In genomic region chr7:92695308-92696261, GRCh38 we compare ENCODE assay signal across 8 cellular contexts.
DNase-seq lines count a peak whose midpoint lies in the region; ATAC-seq, FAIRE-seq and TF ChIP-seq lines count a peak whose summit lies in the region.

No MANE protein-coding gene starts in this region.

- no peak for TF ChIP-seq POLR2A in H1 (IDR thresholded peaks at IDR 0.05; ENCODE audit: control extremely low read depth in 1 of 2, low read depth in 2 of 2, low read length in 2 of 2)

- H3K4ac ChIP-seq in H1 (replicated peaks; ENCODE audit: insufficient read length, low read depth, low read length), result no peak overlapping the region

- H3K14ac ChIP-seq in H1 (ENCODE audit: insufficient read length), result no peak overlapping the region

- TF ChIP-seq RAD21 in H1 (IDR thresholded peaks at IDR 0.05 in 1 of 2, conservative IDR thresholded peaks at IDR 0.05 in 1 of 2; ENCODE audit: low read depth in 2 of 2, low read length in 2 of 2), result no peak

- H3K4me3 ChIP-seq in H1 (ENCODE audit: extremely low read depth in 1 of 4, insufficient read depth in 2 of 4, low read depth in 3 of 4, low read length in 4 of 4) (peak overlapping the region; percentile 21 to 57 (median 38); a peak in 7 of 8 replicates), thoracic aorta (peak overlapping the region; percentile 74)

- H3K18ac ChIP-seq in H1 (ENCODE audit: extremely low read depth, low read length), result no peak overlapping the region

- H3K56ac ChIP-seq in H1 (replicated peaks; ENCODE audit: insufficient read length, low read depth, low read length), result no peak overlapping the region

- no peak for TF ChIP-seq CTCF in RWPE1 (conservative IDR thresholded peaks at IDR 0.05; ENCODE audit: low read depth)
- TF ChIP-seq CTCF in H1 (IDR thresholded peaks at IDR 0.05; ENCODE audit: control extremely low read depth in 1 of 3, insufficient read depth in 1 of 3, low read depth in 1 of 3, low read length in 3 of 3), result no peak
- no peak for TF ChIP-seq CTCF in thoracic aorta (IDR thresholded peaks at IDR 0.05)

- H3K79me1 ChIP-seq in H1 (ENCODE audit: low read depth, low read length), result no peaks in the 10 kb centered on the region

- POLR2A ChIA-PET in RWPE1 (lab: Yijun Ruan, JAX; ENCODE audit: low non-redundant PET), result interaction anchor here (0.6 kb wide), 1 partner anchor 348 kb away, joined by 7 read pairs; no protein-coding TSS in a partner anchor
- POLR2A ChIA-PET in H1 (lab: Charles Lee; ENCODE audit: partially characterized antibody), result interaction anchor here (1.7 to 1.8 kb wide), 2 partner anchors 14 to 137 kb away, joined by 4 to 8 read pairs; no protein-coding TSS in a partner anchor

- H4K5ac ChIP-seq in H1 (ENCODE audit: insufficient read length, low read depth, low read length), result no peak overlapping the region

- H4K20me1 ChIP-seq in H1 (replicated peaks in 1 of 2; ENCODE audit: control insufficient read depth in 1 of 2, insufficient read depth in 2 of 2, low read length in 2 of 2), result no peaks in the 10 kb centered on the region

- H3K4me1 ChIP-seq in H1 (replicated peaks in 1 of 4; ENCODE audit: control insufficient read depth in 3 of 4, insufficient read depth in 4 of 4, low read length in 3 of 4), result peaks cover 0 to 6% (median 2%) of the 10 kb centered on the region in 4 experiments; a peak in 3 of 7 replicates
- H3K4me1 ChIP-seq in thoracic aorta (ENCODE audit: control insufficient read depth in 1 of 2, low read depth in 2 of 2), result peaks cover 17 to 37% of the 10 kb centered on the region in 2 donors

- peaks cover 9% of the 10 kb centered on the region for H3K23me2 ChIP-seq in H1 (ENCODE audit: low read depth, low read length)

- no peak for TF ChIP-seq EP300 in H1 (IDR thresholded peaks at IDR 0.05; ENCODE audit: borderline replicate concordance in 1 of 2, low read depth in 2 of 2, low read length in 2 of 2)

- no peak overlapping the region; the same call in 1 of the 2 replicates for H2BK12ac ChIP-seq in H1 (ENCODE audit: low read depth, low read length)

- H3K4me2 ChIP-seq in H1 (ENCODE audit: insufficient read depth in 1 of 2, low read depth in 2 of 2, low read length in 2 of 2), result peak overlapping the region; percentile 77 to 100

- ATAC-seq in thoracic aorta (ENCODE audit: insufficient number of reproducible peaks, low FRiP score, low read depth) (peak; percentile 59), GM18858 (IDR thresholded peaks at IDR 0.05; ENCODE audit: unreplicated experiment) (no peak)

- no peak overlapping the region for H2AK5ac ChIP-seq in H1 (ENCODE audit: low read depth, low read length)

- H3K36me3 ChIP-seq in H1 (ENCODE audit: control insufficient read depth in 2 of 4, insufficient read depth in 4 of 4, low read length in 3 of 4) (no peaks in the 10 kb centered on the region), thoracic aorta (no peaks in the 10 kb centered on the region)

- no peak overlapping the region; a peak in 1 of 7 replicates for H3K9ac ChIP-seq in H1 (replicated peaks in 1 of 4; ENCODE audit: extremely low read depth in 1 of 4, low read depth in 3 of 4, low read length in 3 of 4)

- no peak overlapping the region for H2BK15ac ChIP-seq in H1 (ENCODE audit: low read length)

- FAIRE-seq in H1 (lab: Jason Lieb, UNC), result peak; percentile 70

- DNase-seq in NCI-H524 (lab: John Stamatoyannopoulos, UW), result peak; percentile 47 to 76
- DNase-seq in NCI-H524 treated with DMSO at 0.1 percent for 48 hours (lab: John Stamatoyannopoulos, UW), result no peak
- DNase-seq in RWPE1 (ENCODE audit: low spot score), result no peak
- DNase-seq in H1 (ENCODE audit: low read depth in 1 of 2, low spot score in 2 of 2), result peak in 1 of 2 experiments; percentile 61
- peak; percentile 53 for DNase-seq in medulla oblongata (ENCODE audit: extremely low spot score)
- DNase-seq in thoracic aorta (ENCODE audit: low spot score), result no peak
- DNase-seq in activated CD4-positive, alpha-beta T cell treated with anti-CD3 and anti-CD28 coated beads, Interleukin-2, amount 50 U/mL, for 4 hours, result no peak

- no peak overlapping the region for H2BK120ac ChIP-seq in H1 (replicated peaks; ENCODE audit: low read depth, low read length)

- H2BK5ac ChIP-seq in H1 (ENCODE audit: low read depth, low read length), result no peak overlapping the region; the same call in 1 of the 2 replicates

- no peak overlapping the region for H2BK20ac ChIP-seq in H1 (ENCODE audit: low read length)

- H3K79me2 ChIP-seq in H1 (ENCODE audit: control insufficient read depth in 1 of 2, insufficient read depth in 2 of 2, low read length in 2 of 2), result no peaks in the 10 kb centered on the region

- WGBS in H1 (ENCODE audit: extremely low coverage in 1 of 2, insufficient coverage in 1 of 2, insufficient read length in 1 of 2, insufficient replicate concordance in 2 of 2, low coverage in 1 of 2, low lambda C conversion rate in 2 of 2, missing lambda C conversion rate in 1 of 2), 2 experiments, result 11% methylated on average over 15 of the region's 15 CpGs; no CpG with 5 or more reads in 1 of the 2 experiments

- H2AFZ ChIP-seq in H1 (ENCODE audit: low read length), result peak overlapping the region; percentile 30; the same call in 1 of the 2 replicates

- H3K23ac ChIP-seq in H1 (ENCODE audit: insufficient read length), result no peak overlapping the region

- CTCF ChIA-PET in RWPE1 (lab: Yijun Ruan, JAX), result interaction anchor here (0.8 kb wide), 1 partner anchor 137 kb away, joined by 6 read pairs; no protein-coding TSS in a partner anchor
- CTCF ChIA-PET in H1 (lab: Charles Lee; ENCODE audit: partially characterized antibody), result interaction anchor here (0.6 to 1.6 kb wide), 10 partner anchors 16 to 270 kb away, joined by 3 to 5 read pairs (median 4); partner anchors contain the start of gene CDK6

- H3K27ac ChIP-seq in RWPE1 (peak overlapping the region; percentile 85), H1 (ENCODE audit: low read depth, low read length) (no peak overlapping the region), thoracic aorta (peak overlapping the region; percentile 6 to 45)

- no peak overlapping the region for H4K91ac ChIP-seq in H1 (replicated peaks; ENCODE audit: insufficient read length, low read length)

- no peaks in the 10 kb centered on the region for H3K27me3 ChIP-seq in H1 (replicated peaks in 1 of 4; ENCODE audit: control insufficient read depth in 3 of 4, extremely low read depth in 1 of 4, insufficient read depth in 3 of 4, low read length in 3 of 4)
- no peaks in the 10 kb centered on the region for H3K27me3 ChIP-seq in thoracic aorta (replicated peaks; ENCODE audit: insufficient read depth)

- no peak overlapping the region for H4K8ac ChIP-seq in H1 (ENCODE audit: extremely low read depth, insufficient read depth, low read length)

- H3K9me3 ChIP-seq in H1 (ENCODE audit: insufficient read depth in 2 of 2, low read depth in 1 of 2, low read length in 1 of 2) (no peaks in the 10 kb centered on the region), thoracic aorta (no peaks in the 10 kb centered on the region)

TF ChIP-seq in H1, 55 proteins besides CTCF, POLR2A, EP300 and RAD21:
- TF ChIP-seq KDM1A (IDR thresholded peaks at IDR 0.05; ENCODE audit: borderline replicate concordance, low read length), result no peak
- peak; percentile 77 for TF ChIP-seq SAP30 (IDR thresholded peaks at IDR 0.05; ENCODE audit: insufficient read depth, insufficient replicate concordance, low read length)
- peak; percentile 64; the same call in 1 of the 2 replicates for TF ChIP-seq TEAD4 (IDR thresholded peaks at IDR 0.05; ENCODE audit: low read depth, low read length)
- no peak for TF ChIP-seq POU5F1 (IDR thresholded peaks at IDR 0.05; ENCODE audit: low read depth, low read length)
- no peak for TF ChIP-seq ATF2 (IDR thresholded peaks at IDR 0.05; ENCODE audit: low read length)
- no peak for TF ChIP-seq FOSL1 (IDR thresholded peaks at IDR 0.05; ENCODE audit: insufficient read depth, low read depth, low read length)
- no peak for TF ChIP-seq TAF1 (IDR thresholded peaks at IDR 0.05; ENCODE audit: low read depth, low read length)
- peak in 1 of 2 experiments; percentile 44; a peak in 2 of 4 replicates for TF ChIP-seq SIN3A (conservative IDR thresholded peaks at IDR 0.05 in 1 of 2, IDR thresholded peaks at IDR 0.05 in 1 of 2; ENCODE audit: low read depth in 1 of 2, low read length in 2 of 2)
- TF ChIP-seq KDM5A (IDR thresholded peaks at IDR 0.05; ENCODE audit: low read length), result no peak
- TF ChIP-seq CREB1 (IDR thresholded peaks at IDR 0.05), result no peak
- no peak for TF ChIP-seq HDAC2 (IDR thresholded peaks at IDR 0.05; ENCODE audit: borderline replicate concordance in 1 of 2, low read depth in 2 of 2, low read length in 2 of 2)
- TF ChIP-seq MAX (IDR thresholded peaks at IDR 0.05), result peak; percentile 32; the same call in 1 of the 2 replicates
- peak; percentile 74 for TF ChIP-seq ASH2L (IDR thresholded peaks at IDR 0.05; ENCODE audit: low read length)
- TF ChIP-seq CEBPB (IDR thresholded peaks at IDR 0.05; ENCODE audit: low read depth, low read length), result peak; percentile 56; the same call in 1 of the 2 replicates

Comparison
In these comparisons a context has a peak if more than half of its experiments do, and no peak if none do; other contexts are left out.
1. DNase-seq: peak in NCI-H524 (2 of 2) and medulla oblongata (single experiment); none in NCI-H524 treated with DMSO at 0.1 percent for 48 hours (single experiment), RWPE1 (single experiment), thoracic aorta (single experiment) and activated CD4-positive, alpha-beta T cell treated with anti-CD3 and anti-CD28 coated beads, Interleukin-2, amount 50 U/mL, for 4 hours (0 of 2).